17 cellular contexts compared by ENCODE assay signal in the genomic region with DNA sequence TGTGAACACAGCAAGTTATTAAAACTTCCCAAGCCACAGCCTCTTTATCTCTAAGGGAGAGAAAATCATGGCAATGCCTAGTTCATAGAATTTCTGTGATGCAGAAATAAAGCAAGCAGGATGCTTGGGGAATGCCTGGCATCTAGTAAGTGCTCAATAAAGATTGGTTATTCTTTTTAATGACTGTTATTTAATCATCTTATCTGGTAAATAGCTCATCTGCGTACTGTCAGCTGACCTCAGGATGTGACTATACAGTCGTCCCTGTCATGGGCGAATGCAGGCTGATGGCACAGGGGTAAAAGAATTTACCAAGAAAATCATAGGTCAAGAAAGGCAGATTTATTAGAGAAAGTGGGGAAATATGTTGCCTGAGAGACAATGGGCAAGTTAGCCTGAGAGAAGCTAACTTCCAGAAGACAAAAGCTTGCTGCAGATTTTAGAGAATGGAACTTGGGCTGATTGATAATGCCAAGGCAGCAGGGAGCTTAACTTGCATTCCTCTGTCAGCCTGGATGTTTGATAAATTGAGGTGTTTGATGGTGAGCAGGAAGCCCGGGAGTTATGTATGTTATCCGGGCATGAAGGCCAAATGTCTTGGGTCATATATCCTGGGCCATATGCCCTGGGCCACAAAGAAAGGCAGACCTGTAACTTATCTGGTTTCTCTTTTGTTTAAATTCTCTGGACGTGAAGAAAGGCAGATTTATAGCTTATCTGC.
DNase-seq lines count a peak whose midpoint lies in the region; ATAC-seq, FAIRE-seq and TF ChIP-seq lines count a peak whose summit lies in the region.
"Had no signal": no experiment of that assay in that cellular context is flagged by ENCODE, and none has a peak within 500 bp of the region (broad histone marks: within the 10 kb centered on the region; RNA-seq: fewer than 3 reads in every experiment).

No MANE protein-coding gene starts in this region.

- H3K27ac Mint-ChIP-seq in GM23338 = 0 out of 2 replicates have a peak overlapping the region, but pooled peaks have one; percentile 18
- H3K27ac Mint-ChIP-seq: activated T-helper 2 cell treated with anti-CD3 and anti-CD28 coated beads, Interferon-gamma antibody, Interleukin-2, Interleukin-4, amounts not matched to agents 10 μg/mL and 5 μg/mL and 100 μg/mL, durations not matched to agents 14 hours and 24 hours and 36 hours; memory B cell had no signal

- peaks cover 2% of the 10 kb centered on the region for H3K27me3 Mint-ChIP-seq in GM23338 (ENCODE audit: insufficient read depth, low read depth, poor library complexity)

- dilution Hi-C loops in keratinocyte (cut with MboI; ENCODE audit: extremely low pct_ligation_motif_present, low sequenced_read_pairs) = no loop called here

- H3K9me1 ChIP-seq in keratinocyte (ENCODE audit: control insufficient read depth, extremely low read depth, insufficient read depth, low read length) = no peaks in the 10 kb centered on the region

- FAIRE-seq in keratinocyte (lab: Jason Lieb, UNC) = peak; percentile 57
- FAIRE-seq: endothelial cell of umbilical vein had no signal

- no peak overlapping the region for H3K4me3 Mint-ChIP-seq in GM23338
- H3K4me3 Mint-ChIP-seq: memory B cell had no signal

- H2AFZ ChIP-seq in GM23338 = no peak overlapping the region
- H2AFZ ChIP-seq in keratinocyte (ENCODE audit: control insufficient read depth, low read length) = no peak overlapping the region

- H3K27me3 ChIP-seq in GM23338 (ENCODE audit: insufficient read depth) (no peaks in the 10 kb centered on the region), keratinocyte (ENCODE audit: control insufficient read depth, extremely low read depth, insufficient read depth, low read length) (no peaks in the 10 kb centered on the region), gastrocnemius medialis (no peaks in the 10 kb centered on the region)
- H3K27me3 ChIP-seq: BE2C, testis had no signal

- H3K9me3 Mint-ChIP-seq in GM23338 = no peaks in the 10 kb centered on the region
- H3K9me3 Mint-ChIP-seq: activated T-helper 2 cell treated with anti-CD3 and anti-CD28 coated beads, Interferon-gamma antibody, Interleukin-2, Interleukin-4, amounts not matched to agents 10 μg/mL and 5 μg/mL and 100 μg/mL, durations not matched to agents 14 hours and 24 hours and 36 hours; memory B cell had no signal

- H3K36me3 Mint-ChIP-seq in GM23338 (ENCODE audit: low read depth) = no peaks in the 10 kb centered on the region
- H3K36me3 Mint-ChIP-seq: memory B cell had no signal

- H3K27ac ChIP-seq in GM23338 (ENCODE audit: low read depth) = no peak overlapping the region
- no peak overlapping the region for H3K27ac ChIP-seq in keratinocyte (ENCODE audit: control insufficient read depth, insufficient read depth, low read length)
- peak overlapping the region; percentile 84 to 93 (median 90) for H3K27ac ChIP-seq in gastrocnemius medialis
- no peak overlapping the region for H3K27ac ChIP-seq in substantia nigra (ENCODE audit: low read depth, low read length, poor library complexity, severe bottlenecking)
- H3K27ac ChIP-seq: testis had no signal

- no peaks in the 10 kb centered on the region for H4K20me1 ChIP-seq in GM23338 (replicated peaks; ENCODE audit: insufficient read depth)
- H4K20me1 ChIP-seq in keratinocyte (ENCODE audit: control insufficient read depth, extremely low read depth, insufficient read depth, low read length) = no peaks in the 10 kb centered on the region

- H3K4me2 ChIP-seq in GM23338 = no peak overlapping the region
- H3K4me2 ChIP-seq in keratinocyte (ENCODE audit: control insufficient read depth, extremely low read depth, insufficient read depth, low read depth, low read length) = no peak overlapping the region

- no peaks in the 10 kb centered on the region for H3F3A ChIP-seq in GM23338 (replicated peaks; ENCODE audit: low read depth)

- in situ Hi-C loops in gastrocnemius medialis (cut with MboI; ENCODE audit: low sequenced_read_pairs in 4 of 4) = no loop called here

- intact Hi-C loops in gastrocnemius medialis (cut with DNase I; ENCODE audit: low total_unique reads) = no loop called here

- TF ChIP-seq POLR2A in gastrocnemius medialis (IDR thresholded peaks at IDR 0.05) = no peak

- no peaks in the 10 kb centered on the region for H3K79me2 ChIP-seq in GM23338 (replicated peaks; ENCODE audit: insufficient read depth)
- H3K79me2 ChIP-seq in keratinocyte (ENCODE audit: control insufficient read depth, insufficient read depth, low read length) = no peaks in the 10 kb centered on the region

- H3K4me3 ChIP-seq in GM23338 = no peak overlapping the region
- no peak overlapping the region for H3K4me3 ChIP-seq in keratinocyte (ENCODE audit: control insufficient read depth in 2 of 3, extremely low read depth in 1 of 3, insufficient read depth in 2 of 3, low read depth in 1 of 3, low read length in 3 of 3)
- no peak overlapping the region for H3K4me3 ChIP-seq in gastrocnemius medialis
- H3K4me3 ChIP-seq: adrenal gland, testis had no signal

- peak; percentile 52 for DNase-seq in GM23338 (ENCODE audit: low spot score)
- no peak for DNase-seq in keratinocyte (ENCODE audit: low read depth, low spot score)
- no peak for DNase-seq in gastrocnemius medialis
- no peak for DNase-seq in substantia nigra (lab: John Stamatoyannopoulos, UW)
- DNase-seq in DMS114 treated with DMSO at 0.1 percent for 48 hours (lab: John Stamatoyannopoulos, UW; ENCODE audit: unreplicated experiment) = no peak
- DNase-seq in HuH-7 (ENCODE audit: low spot score) = no peak
- DNase-seq: adrenal gland; BE2C; NCI-H748 treated with DMSO at 0.1 percent for 48 hours; stimulated activated CD4-positive, alpha-beta T cell treated with anti-CD3 and anti-CD28 coated beads, Interleukin-4, amount 100 ng/mL, for 1 hour; stimulated activated CD8-positive, alpha-beta memory T cell treated with anti-CD3 and anti-CD28 coated beads, Interleukin-4, amount 100 ng/mL, for 48 hours; testis had no signal

- H3K36me3 ChIP-seq in GM23338 (ENCODE audit: insufficient read depth) (no peaks in the 10 kb centered on the region), keratinocyte (ENCODE audit: control insufficient read depth in 2 of 2, extremely low read depth in 1 of 2, insufficient read depth in 2 of 2, low read length in 2 of 2) (no peaks in the 10 kb centered on the region), gastrocnemius medialis (no peaks in the 10 kb centered on the region)
- H3K36me3 ChIP-seq: adrenal gland, BE2C had no signal

- ATAC-seq in GM23338 = peak; percentile 13; the same call in 1 of the 3 replicates
- ATAC-seq in SK-N-SH treated with all-trans-retinoic acid at 6 μM for 48 hours = peak; percentile 35
- ATAC-seq in gastrocnemius medialis = no peak
- ATAC-seq in HG03378 (IDR thresholded peaks at IDR 0.05; ENCODE audit: unreplicated experiment) = no peak

- TF ChIP-seq CTCF in GM23338 (conservative IDR thresholded peaks at IDR 0.05; ENCODE audit: low read depth in 2 of 2) = no peak
- TF ChIP-seq CTCF in keratinocyte (optimal IDR thresholded peaks at IDR 0.05 in 1 of 3, IDR thresholded peaks at IDR 0.05 in 1 of 3, conservative IDR thresholded peaks at IDR 0.05 in 1 of 3; ENCODE audit: extremely low read depth in 1 of 3, insufficient read depth in 2 of 3, low read length in 3 of 3) = no peak
- TF ChIP-seq CTCF in gastrocnemius medialis (IDR thresholded peaks at IDR 0.05 in 4 of 5, conservative IDR thresholded peaks at IDR 0.05 in 1 of 5) = no peak

- H3K4me1 ChIP-seq in GM23338 (ENCODE audit: insufficient read depth) (peaks cover 12% of the 10 kb centered on the region; the same call in 1 of the 2 replicates), keratinocyte (ENCODE audit: control insufficient read depth, extremely low read depth, insufficient read depth, low read length) (peaks cover 37% of the 10 kb centered on the region), gastrocnemius medialis (peaks cover 50 to 60% of the 10 kb centered on the region in 2 donors)
- H3K4me1 ChIP-seq: testis had no signal

- H3K4me1 Mint-ChIP-seq in GM23338 = peaks cover 27% of the 10 kb centered on the region
- H3K4me1 Mint-ChIP-seq: memory B cell had no signal

- no peaks in the 10 kb centered on the region for H3K9me2 ChIP-seq in GM23338 (ENCODE audit: insufficient read depth)

- H3K9ac ChIP-seq in keratinocyte (ENCODE audit: control insufficient read depth, extremely low read depth, insufficient read depth, low read length) = no peak overlapping the region

- H3K9me3 ChIP-seq in keratinocyte (ENCODE audit: control insufficient read depth, low read depth, low read length) (no peaks in the 10 kb centered on the region), gastrocnemius medialis (no peaks in the 10 kb centered on the region)
- H3K9me3 ChIP-seq: adrenal gland, BE2C, testis had no signal

TF ChIP-seq in GM23338, 12 proteins besides CTCF, POLR2A, EP300 and RAD21:
- TF ChIP-seq ZNF331 (CRISPR knock-in tag; IDR thresholded peaks at IDR 0.05; ENCODE audit: low read depth) = no peak
- TF ChIP-seq POLR2AphosphoS5 (IDR thresholded peaks at IDR 0.05; ENCODE audit: low read depth) = no peak
- TF ChIP-seq EZH2 (IDR thresholded peaks at IDR 0.05; ENCODE audit: low read depth, unreplicated experiment) = no peak
- TF ChIP-seq, protein P1, sequence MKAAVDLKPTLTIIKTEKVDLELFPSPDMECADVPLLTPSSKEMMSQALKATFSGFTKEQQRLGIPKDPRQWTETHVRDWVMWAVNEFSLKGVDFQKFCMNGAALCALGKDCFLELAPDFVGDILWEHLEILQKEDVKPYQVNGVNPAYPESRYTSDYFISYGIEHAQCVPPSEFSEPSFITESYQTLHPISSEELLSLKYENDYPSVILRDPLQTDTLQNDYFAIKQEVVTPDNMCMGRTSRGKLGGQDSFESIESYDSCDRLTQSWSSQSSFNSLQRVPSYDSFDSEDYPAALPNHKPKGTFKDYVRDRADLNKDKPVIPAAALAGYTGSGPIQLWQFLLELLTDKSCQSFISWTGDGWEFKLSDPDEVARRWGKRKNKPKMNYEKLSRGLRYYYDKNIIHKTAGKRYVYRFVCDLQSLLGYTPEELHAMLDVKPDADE (IDR thresholded peaks at IDR 0.05) = no peak

TF ChIP-seq in SK-N-SH treated with all-trans-retinoic acid at 6 μM for 48 hours, 23 proteins besides CTCF, POLR2A, EP300 and RAD21 (continues in another document):
- TF ChIP-seq OSR1 (CRISPR knock-in tag; IDR thresholded peaks at IDR 0.05) = no peak

Comparison
In these comparisons a context has a peak if more than half of its experiments do, and no peak if none do; other contexts are left out.
1. ATAC-seq: peak in GM23338 (single experiment) and SK-N-SH treated with all-trans-retinoic acid at 6 μM for 48 hours (single experiment); none in gastrocnemius medialis (0 of 2) and HG03378 (single experiment).
2. H3K27ac ChIP-seq: peak in gastrocnemius medialis (4 of 4); none in GM23338 (single experiment), keratinocyte (single experiment) and substantia nigra (single experiment).